ENCODE assay signal across 24 cellular contexts in genomic region chr4:151948351-151949016, GRCh38.
DNase-seq lines count a peak whose midpoint lies in the region; FAIRE-seq and TF ChIP-seq lines count a peak whose summit lies in the region.
"Had no signal": no experiment of that assay in that cellular context is flagged by ENCODE, and none has a peak within 500 bp of the region (broad histone marks: within the 10 kb centered on the region; RNA-seq: fewer than 3 reads in every experiment).

No MANE protein-coding gene starts in this region.

- H3K9me3 ChIP-seq in breast epithelium (peaks cover 13 to 26% of the 10 kb centered on the region in 2 donors), small intestine (ENCODE audit: control insufficient read depth, low read depth) (peaks cover 1% of the 10 kb centered on the region)
- H3K9me3 ChIP-seq: right lobe of liver had no signal

- no peaks in the 10 kb centered on the region for H3K27me3 Mint-ChIP-seq in MCF 10A (ENCODE audit: insufficient read depth, unreplicated experiment)
- H3K27me3 Mint-ChIP-seq: brain had no signal

- no peak overlapping the region for H3K27ac ChIP-seq in breast epithelium
- no peak overlapping the region for H3K27ac ChIP-seq in small intestine (ENCODE audit: low read depth in 1 of 2, low read length in 1 of 2)
- H3K27ac ChIP-seq: 22Rv1; BLaER1 treated with 17β-estradiol and CSF1 and Interleukin-3, amounts not matched to agents 10 nM and 100 nM; lower lobe of right lung; right lobe of liver; stomach; transverse colon had no signal

- H3K27ac Mint-ChIP-seq in MCF 10A (ENCODE audit: low read depth, unreplicated experiment), result no peak overlapping the region
- H3K27ac Mint-ChIP-seq: brain, nephron progenitor cell had no signal

- 81 to 86% (median 85%) methylated on average over 1 of the region's 1 CpG for WGBS in small intestine, 3 donors

- H3K4me3 ChIP-seq in breast epithelium (no peak overlapping the region), small intestine (ENCODE audit: low read depth in 1 of 2, low read length in 2 of 2) (no peak overlapping the region)
- H3K4me3 ChIP-seq: BLaER1 treated with 17β-estradiol and CSF1 and Interleukin-3, amounts not matched to agents 10 nM and 100 nM; K562; lower lobe of right lung; right lobe of liver; stomach; transverse colon had no signal

- H3K36me3 ChIP-seq in breast epithelium (no peaks in the 10 kb centered on the region), small intestine (ENCODE audit: control insufficient read depth in 2 of 2, insufficient read depth in 2 of 2, low read length in 2 of 2) (no peaks in the 10 kb centered on the region)
- H3K36me3 ChIP-seq: lower lobe of right lung, right lobe of liver, stomach, transverse colon had no signal

- no peaks in the 10 kb centered on the region for H3K36me3 Mint-ChIP-seq in MCF 10A (ENCODE audit: insufficient read depth, unreplicated experiment)

- H3K9me3 Mint-ChIP-seq in MCF 10A (ENCODE audit: unreplicated experiment), result peaks cover 22% of the 10 kb centered on the region

- CTCF ChIA-PET in MCF 10A (lab: Yijun Ruan, JAX), result no interaction called here

- no peak for TF ChIP-seq POLR2A in breast epithelium (IDR thresholded peaks at IDR 0.05)

- TF ChIP-seq CTCF in MCF 10A (IDR thresholded peaks at IDR 0.05; ENCODE audit: unreplicated experiment) (no peak), breast epithelium (IDR thresholded peaks at IDR 0.05) (no peak)

- H3K4me3 Mint-ChIP-seq in MCF 10A (ENCODE audit: unreplicated experiment), result no peak overlapping the region
- H3K4me3 Mint-ChIP-seq: brain, nephron progenitor cell had no signal

- H3K27me3 ChIP-seq in breast epithelium (no peaks in the 10 kb centered on the region), small intestine (ENCODE audit: control insufficient read depth in 2 of 2, insufficient read depth in 2 of 2, low read length in 2 of 2) (no peaks in the 10 kb centered on the region)
- H3K27me3 ChIP-seq: BLaER1 treated with 17β-estradiol and CSF1 and Interleukin-3, amounts not matched to agents 10 nM and 100 nM; right lobe of liver; stomach; transverse colon had no signal

- DNase-seq in MCF 10A (ENCODE audit: unreplicated experiment) (peak; percentile 2), breast epithelium (ENCODE audit: low spot score in 2 of 2) (no peak), RKO (ENCODE audit: low spot score) (peak; percentile 24), fibroblast of gingiva (ENCODE audit: low read depth) (peak; percentile 26), amniotic stem cell (lab: John Stamatoyannopoulos, UW) (no peak), SHP77 treated with DMSO at 0.1 percent for 48 hours (lab: John Stamatoyannopoulos, UW) (no peak), small intestine (no peak), NCI-H2171 treated with DMSO at 0.1 percent for 48 hours (lab: John Stamatoyannopoulos, UW) (no peak)
- DNase-seq: activated CD8-positive, alpha-beta memory T cell treated with anti-CD3 and anti-CD28 coated beads for 24 hours; activated gamma-delta T cell; activated T-cell treated with anti-CD3 and anti-CD28 coated beads, Interleukin-2, amount 50 U/mL, for 1 hour; lower lobe of right lung; NCI-H1436; NCI-H510A treated with DMSO at 0.1 percent for 48 hours; nephron progenitor cell; right lobe of liver; stomach; T-helper 1 cell; transverse colon had no signal

- no peaks in the 10 kb centered on the region for H3K4me1 ChIP-seq in breast epithelium
- no peaks in the 10 kb centered on the region for H3K4me1 ChIP-seq in small intestine (ENCODE audit: control insufficient read depth in 2 of 2, insufficient read depth in 1 of 2, low read depth in 1 of 2, low read length in 1 of 2)
- H3K4me1 ChIP-seq: lower lobe of right lung, right lobe of liver, stomach, transverse colon had no signal

- POLR2A ChIA-PET in MCF 10A (lab: Yijun Ruan, JAX), result interaction anchor here (0.7 kb wide), 2 partner anchors 92 to 213 kb away, joined by 3 read pairs; no protein-coding TSS in a partner anchor

- BruUV-seq in MCF 10A (replicated peaks; lab: Mats Ljungman, UMichigan), result no TSS peak

- no peak for FAIRE-seq in small intestine (lab: Jason Lieb, UNC)
- FAIRE-seq: K562, TTC549 had no signal

- intact Hi-C loops in MCF 10A (cut with micrococcal nuclease) (no loop called here), breast epithelium (cut with DNase I; ENCODE audit: low total_unique reads) (no loop called here)

- H3K4me1 Mint-ChIP-seq in MCF 10A (ENCODE audit: insufficient read depth, unreplicated experiment), result peaks cover 7% of the 10 kb centered on the region

Comparison
In these comparisons a context has a peak if more than half of its experiments do, and no peak if none do; other contexts are left out.
1. DNase-seq: peak in MCF 10A (single experiment), RKO (single experiment) and fibroblast of gingiva (single experiment); none in breast epithelium (0 of 2), amniotic stem cell (single experiment), SHP77 treated with DMSO at 0.1 percent for 48 hours (single experiment), small intestine (single experiment) and NCI-H2171 treated with DMSO at 0.1 percent for 48 hours (single experiment).